ENCODE assay signal across 8 cellular contexts in genomic region chr7:6991169-6991611, GRCh38.
DNase-seq lines count a peak whose midpoint lies in the region; ATAC-seq, FAIRE-seq and TF ChIP-seq lines count a peak whose summit lies in the region.
"Not testable (repeated sequence)": the region's sequence is repeated elsewhere in the genome, so short reads cannot be mapped to it uniquely, and the experiment has no call there.

No MANE protein-coding gene starts in this region.

- CTCF ChIA-PET in HepG2 (lab: Yijun Ruan, JAX; ENCODE audit: low intra/inter-chr PET ratio, low total read pairs), result not testable (repeated sequence)

- in situ Hi-C loops in HepG2 (cut with HindIII; ENCODE audit: extremely low pct_ligation_motif_present, low pct_unique_long_range_greater_than_20kb), result not testable (repeated sequence)

- intact Hi-C loops in activated T-helper 1 cell treated with anti-CD3 and anti-CD28 coated beads, Interleukin-12 subunit alpha, Interleukin-12 subunit beta, Interleukin-2, Interleukin-4 antibody, amounts not matched to agents 30 ng/mL and 10 ng/mL and 1 ng/mL, durations not matched to agents 14 hours and 24 hours and 36 hours (cut with micrococcal nuclease); HepG2 (cut with micrococcal nuclease; ENCODE audit: unreplicated experiment): not testable (repeated sequence)

- H3K4me1 Mint-ChIP-seq in GM23338, result peaks cover 25% of the 10 kb centered on the region
- H3K4me1 Mint-ChIP-seq in activated T-helper 1 cell treated with anti-CD3 and anti-CD28 coated beads, Interleukin-12 subunit alpha, Interleukin-12 subunit beta, Interleukin-2, Interleukin-4 antibody, amounts not matched to agents 30 ng/mL and 10 ng/mL and 1 ng/mL, durations not matched to agents 14 hours and 24 hours and 36 hours (ENCODE audit: low read depth), result peaks cover 13% of the 10 kb centered on the region

- WGBS in HepG2 (ENCODE audit: low lambda C conversion rate), result 4% methylated on average over 13 of the region's 13 CpGs
- 41% methylated on average over 13 of the region's 13 CpGs for WGBS in thymus

- not testable (repeated sequence) for H3F3A ChIP-seq in GM23338 (replicated peaks; ENCODE audit: low read depth)

- POLR2A ChIA-PET in HepG2 (lab: Yijun Ruan, JAX), result not testable (repeated sequence)

- H4K20me1 ChIP-seq in GM23338 (replicated peaks; ENCODE audit: insufficient read depth); HepG2 (ENCODE audit: insufficient read depth, low read length): not testable (repeated sequence)

- BruUV-seq in HepG2 (replicated peaks; lab: Mats Ljungman, UMichigan), result not testable (repeated sequence)

- peak; percentile 72 for DNase-seq in GM23338 (ENCODE audit: low spot score)
- DNase-seq in NCI-H226, result peak; percentile 10
- DNase-seq in activated CD4-positive, CD25-positive, alpha-beta regulatory T cell treated with anti-CD3 and anti-CD28 coated beads, Interleukin-2, amount 50 U/mL, for 16 hours (ENCODE audit: low read depth, low spot score), result peak; percentile 33
- peak; percentile 8 for DNase-seq in activated T-helper 1 cell treated with anti-CD3 and anti-CD28 coated beads, Interleukin-12 subunit alpha, Interleukin-12 subunit beta, Interleukin-2, Interleukin-4 antibody, amounts not matched to agents 30 ng/mL and 10 ng/mL and 1 ng/mL, durations not matched to agents 14 hours and 24 hours and 36 hours (ENCODE audit: low spot score)
- DNase-seq in HepG2 (ENCODE audit: low spot score), result peak; percentile 52
- DNase-seq in stimulated activated CD4-positive, alpha-beta T cell treated with anti-CD3 and anti-CD28 coated beads, Interleukin-12 subunit alpha, Interleukin-12 subunit beta, amount 100 ng/mL, for 24 hours (ENCODE audit: low read depth in 2 of 2), result peak; percentile 3 to 10

- not testable (repeated sequence) for TF ChIP-seq RAD21 in HepG2 (CRISPR knock-in tag; IDR thresholded peaks at IDR 0.05)

- not testable (repeated sequence) for FAIRE-seq in HepG2 (lab: Jason Lieb, UNC)

- TF ChIP-seq CTCF in GM23338 (conservative IDR thresholded peaks at IDR 0.05; ENCODE audit: low read depth in 2 of 2); HepG2 (CRISPR knock-in tag; IDR thresholded peaks at IDR 0.05): not testable (repeated sequence)

- not testable (repeated sequence) for H3K27ac Mint-ChIP-seq in GM23338; activated T-helper 1 cell treated with anti-CD3 and anti-CD28 coated beads, Interleukin-12 subunit alpha, Interleukin-12 subunit beta, Interleukin-2, Interleukin-4 antibody, amounts not matched to agents 30 ng/mL and 10 ng/mL and 1 ng/mL, durations not matched to agents 14 hours and 24 hours and 36 hours

- TF ChIP-seq EP300 in HepG2 (IDR thresholded peaks at IDR 0.05; ENCODE audit: low read depth in 2 of 2, low read length in 2 of 2); HepG2 (CRISPR knock-in tag; IDR thresholded peaks at IDR 0.05; ENCODE audit: borderline replicate concordance): not testable (repeated sequence)

- not testable (repeated sequence) for H3K36me3 Mint-ChIP-seq in GM23338 (ENCODE audit: low read depth); activated T-helper 1 cell treated with anti-CD3 and anti-CD28 coated beads, Interleukin-12 subunit alpha, Interleukin-12 subunit beta, Interleukin-2, Interleukin-4 antibody, amounts not matched to agents 30 ng/mL and 10 ng/mL and 1 ng/mL, durations not matched to agents 14 hours and 24 hours and 36 hours (ENCODE audit: low read depth)

- not testable (repeated sequence) for H3K27me3 ChIP-seq in GM23338 (ENCODE audit: insufficient read depth); duodenal mucosa (ENCODE audit: control insufficient read depth in 1 of 2, insufficient read depth in 2 of 2, low read length in 2 of 2); HepG2 (ENCODE audit: control insufficient read depth in 1 of 2, insufficient read depth in 2 of 2, low read length in 2 of 2); thymus (ENCODE audit: control insufficient read depth, insufficient read depth)

- H3K9me2 ChIP-seq in GM23338 (ENCODE audit: insufficient read depth), result not testable (repeated sequence)

- not testable (repeated sequence) for H3K79me2 ChIP-seq in GM23338 (replicated peaks; ENCODE audit: insufficient read depth); HepG2 (ENCODE audit: insufficient read depth, low read length)

- H3K9me3 ChIP-seq in duodenal mucosa (ENCODE audit: control insufficient read depth in 1 of 2, low read length in 2 of 2); HepG2 (ENCODE audit: low read length); thymus (ENCODE audit: control insufficient read depth): not testable (repeated sequence)

- not testable (repeated sequence) for H3K4me1 ChIP-seq in GM23338 (ENCODE audit: insufficient read depth); duodenal mucosa (ENCODE audit: control insufficient read depth in 1 of 2, insufficient read depth in 2 of 2, low read length in 2 of 2); thymus (ENCODE audit: control insufficient read depth, insufficient read depth, low read length)
- H3K4me1 ChIP-seq in HepG2 (ENCODE audit: insufficient read depth, low read length), result peaks cover 17% of the 10 kb centered on the region

- not testable (repeated sequence) for H2AFZ ChIP-seq in GM23338; HepG2 (ENCODE audit: low read length)

- not testable (repeated sequence) for H3K9me3 Mint-ChIP-seq in GM23338; activated T-helper 1 cell treated with anti-CD3 and anti-CD28 coated beads, Interleukin-12 subunit alpha, Interleukin-12 subunit beta, Interleukin-2, Interleukin-4 antibody, amounts not matched to agents 30 ng/mL and 10 ng/mL and 1 ng/mL, durations not matched to agents 14 hours and 24 hours and 36 hours

- H3K27ac ChIP-seq in GM23338 (ENCODE audit: low read depth); HepG2 (ENCODE audit: extremely low read length, insufficient read depth, low read length): not testable (repeated sequence)
- peak overlapping the region; percentile 68 for H3K27ac ChIP-seq in duodenal mucosa (ENCODE audit: low read depth, low read length)
- peak overlapping the region; percentile 31 for H3K27ac ChIP-seq in thymus (ENCODE audit: low read depth)

- H3K36me3 ChIP-seq in GM23338 (ENCODE audit: insufficient read depth); duodenal mucosa (ENCODE audit: control insufficient read depth in 1 of 2, insufficient read depth in 2 of 2, low read length in 2 of 2); HepG2 (replicated peaks in 1 of 2; ENCODE audit: control insufficient read depth in 1 of 2, insufficient read depth in 2 of 2, low read length in 2 of 2); thymus (ENCODE audit: control insufficient read depth, insufficient read depth): not testable (repeated sequence)

- not testable (repeated sequence) for ATAC-seq in GM23338, HepG2

- H3K27me3 Mint-ChIP-seq in GM23338 (ENCODE audit: insufficient read depth, low read depth, poor library complexity); activated T-helper 1 cell treated with anti-CD3 and anti-CD28 coated beads, Interleukin-12 subunit alpha, Interleukin-12 subunit beta, Interleukin-2, Interleukin-4 antibody, amounts not matched to agents 30 ng/mL and 10 ng/mL and 1 ng/mL, durations not matched to agents 14 hours and 24 hours and 36 hours (ENCODE audit: insufficient read depth): not testable (repeated sequence)

- 0 out of 2 replicates have a peak overlapping the region, but pooled peaks have one; percentile 49 for H3K4me2 ChIP-seq in GM23338
- H3K4me2 ChIP-seq in HepG2 (ENCODE audit: low read depth, low read length), result peak overlapping the region; percentile 67

- H3K4me3 Mint-ChIP-seq in GM23338; activated T-helper 1 cell treated with anti-CD3 and anti-CD28 coated beads, Interleukin-12 subunit alpha, Interleukin-12 subunit beta, Interleukin-2, Interleukin-4 antibody, amounts not matched to agents 30 ng/mL and 10 ng/mL and 1 ng/mL, durations not matched to agents 14 hours and 24 hours and 36 hours: not testable (repeated sequence)

- TF ChIP-seq POLR2A in HepG2 (IDR thresholded peaks at IDR 0.05; ENCODE audit: insufficient read depth in 1 of 2, low read depth in 2 of 2, low read length in 2 of 2), result not testable (repeated sequence)

- H3K4me3 ChIP-seq in GM23338; thymus (ENCODE audit: low read length): not testable (repeated sequence)
- H3K4me3 ChIP-seq in duodenal mucosa (ENCODE audit: low read depth in 1 of 2, low read length in 2 of 2) (peak overlapping the region; percentile 62 to 71), HepG2 (replicated peaks in 1 of 3; ENCODE audit: insufficient read depth in 1 of 3, low read depth in 2 of 3, low read length in 3 of 3) (peak overlapping the region in 1 of 3 experiments; percentile 40; a peak in 2 of 6 replicates)

- H3K9ac ChIP-seq in duodenal mucosa (ENCODE audit: low read depth in 1 of 2, low read length in 2 of 2), result peak overlapping the region; percentile 47 to 65
- H3K9ac ChIP-seq in HepG2 (ENCODE audit: insufficient read depth, low read depth, low read length), result peak overlapping the region; percentile 5; the same call in 1 of the 2 replicates

TF ChIP-seq in HepG2, 621 proteins besides CTCF, POLR2A, EP300 and RAD21:
- TF ChIP-seq BHLHE40 (IDR thresholded peaks at IDR 0.05; ENCODE audit: low read length), result peak; percentile 79
- peak; percentile 55; the same call in 1 of the 2 replicates for TF ChIP-seq RFX3 (CRISPR knock-in tag; IDR thresholded peaks at IDR 0.05)

Comparison
In these comparisons a context has a peak if more than half of its experiments do, and no peak if none do; other contexts are left out.
1. DNase-seq: peak in every context shown above with its lines; median percentile 72 in GM23338; 52 in HepG2; 33 in activated CD4-positive, CD25-positive, alpha-beta regulatory T cell treated with anti-CD3 and anti-CD28 coated beads, Interleukin-2, amount 50 U/mL, for 16 hours; 10 in NCI-H226; 8 in activated T-helper 1 cell treated with anti-CD3 and anti-CD28 coated beads, Interleukin-12 subunit alpha, Interleukin-12 subunit beta, Interleukin-2, Interleukin-4 antibody, amounts not matched to agents 30 ng/mL and 10 ng/mL and 1 ng/mL, durations not matched to agents 14 hours and 24 hours and 36 hours; 6 in stimulated activated CD4-positive, alpha-beta T cell treated with anti-CD3 and anti-CD28 coated beads, Interleukin-12 subunit alpha, Interleukin-12 subunit beta, amount 100 ng/mL, for 24 hours.